1 cellular context compared by ENCODE assay signal in the genomic region with DNA sequence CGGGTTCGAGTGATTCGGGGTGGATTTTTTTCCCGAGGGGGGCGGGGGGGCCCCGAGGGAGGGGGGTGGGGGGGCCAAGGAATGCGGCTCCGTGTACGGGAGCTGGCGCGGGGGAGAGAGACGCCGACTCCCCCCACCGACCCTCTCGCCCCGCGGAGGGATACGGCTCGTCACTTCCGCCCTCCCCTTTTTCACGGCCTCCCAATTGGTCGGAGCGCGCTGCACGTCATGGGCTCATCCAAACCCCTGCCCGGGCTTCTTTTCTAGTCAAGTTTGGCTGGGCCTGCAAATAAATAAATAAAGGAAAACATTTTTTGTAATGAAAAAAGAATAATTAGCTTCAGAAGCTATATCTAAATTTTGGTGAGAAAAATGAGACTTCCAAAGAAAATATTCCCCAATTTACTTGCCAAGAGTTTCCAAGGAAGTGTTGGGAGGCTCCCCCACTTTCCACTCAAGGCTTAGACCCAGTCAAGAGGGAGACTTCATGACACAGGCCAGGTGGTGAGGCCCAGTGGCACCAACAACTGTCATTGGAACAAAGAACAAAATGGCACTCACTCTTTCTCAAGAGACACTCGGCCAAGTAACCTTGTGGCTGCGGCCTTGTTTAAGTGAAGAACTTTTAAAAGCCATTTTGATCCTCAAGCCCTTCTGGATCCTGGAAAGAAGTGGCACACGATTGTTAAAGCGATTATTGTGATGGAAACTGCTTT.
TF ChIP-seq lines count a peak whose summit lies in the region.

A gene with protein sequence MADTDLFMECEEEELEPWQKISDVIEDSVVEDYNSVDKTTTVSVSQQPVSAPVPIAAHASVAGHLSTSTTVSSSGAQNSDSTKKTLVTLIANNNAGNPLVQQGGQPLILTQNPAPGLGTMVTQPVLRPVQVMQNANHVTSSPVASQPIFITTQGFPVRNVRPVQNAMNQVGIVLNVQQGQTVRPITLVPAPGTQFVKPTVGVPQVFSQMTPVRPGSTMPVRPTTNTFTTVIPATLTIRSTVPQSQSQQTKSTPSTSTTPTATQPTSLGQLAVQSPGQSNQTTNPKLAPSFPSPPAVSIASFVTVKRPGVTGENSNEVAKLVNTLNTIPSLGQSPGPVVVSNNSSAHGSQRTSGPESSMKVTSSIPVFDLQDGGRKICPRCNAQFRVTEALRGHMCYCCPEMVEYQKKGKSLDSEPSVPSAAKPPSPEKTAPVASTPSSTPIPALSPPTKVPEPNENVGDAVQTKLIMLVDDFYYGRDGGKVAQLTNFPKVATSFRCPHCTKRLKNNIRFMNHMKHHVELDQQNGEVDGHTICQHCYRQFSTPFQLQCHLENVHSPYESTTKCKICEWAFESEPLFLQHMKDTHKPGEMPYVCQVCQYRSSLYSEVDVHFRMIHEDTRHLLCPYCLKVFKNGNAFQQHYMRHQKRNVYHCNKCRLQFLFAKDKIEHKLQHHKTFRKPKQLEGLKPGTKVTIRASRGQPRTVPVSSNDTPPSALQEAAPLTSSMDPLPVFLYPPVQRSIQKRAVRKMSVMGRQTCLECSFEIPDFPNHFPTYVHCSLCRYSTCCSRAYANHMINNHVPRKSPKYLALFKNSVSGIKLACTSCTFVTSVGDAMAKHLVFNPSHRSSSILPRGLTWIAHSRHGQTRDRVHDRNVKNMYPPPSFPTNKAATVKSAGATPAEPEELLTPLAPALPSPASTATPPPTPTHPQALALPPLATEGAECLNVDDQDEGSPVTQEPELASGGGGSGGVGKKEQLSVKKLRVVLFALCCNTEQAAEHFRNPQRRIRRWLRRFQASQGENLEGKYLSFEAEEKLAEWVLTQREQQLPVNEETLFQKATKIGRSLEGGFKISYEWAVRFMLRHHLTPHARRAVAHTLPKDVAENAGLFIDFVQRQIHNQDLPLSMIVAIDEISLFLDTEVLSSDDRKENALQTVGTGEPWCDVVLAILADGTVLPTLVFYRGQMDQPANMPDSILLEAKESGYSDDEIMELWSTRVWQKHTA (N-terminal part only) (minus strand): TSS at position 164 of the 716 bp plus-strand sequence. CDS start 17,290 bp downstream, outside the sequence.

TF ChIP-seq in GM12878, 131 proteins besides CTCF, POLR2A, EP300 and RAD21 (continued from another document and continues in another):
- TF ChIP-seq, protein P1, sequence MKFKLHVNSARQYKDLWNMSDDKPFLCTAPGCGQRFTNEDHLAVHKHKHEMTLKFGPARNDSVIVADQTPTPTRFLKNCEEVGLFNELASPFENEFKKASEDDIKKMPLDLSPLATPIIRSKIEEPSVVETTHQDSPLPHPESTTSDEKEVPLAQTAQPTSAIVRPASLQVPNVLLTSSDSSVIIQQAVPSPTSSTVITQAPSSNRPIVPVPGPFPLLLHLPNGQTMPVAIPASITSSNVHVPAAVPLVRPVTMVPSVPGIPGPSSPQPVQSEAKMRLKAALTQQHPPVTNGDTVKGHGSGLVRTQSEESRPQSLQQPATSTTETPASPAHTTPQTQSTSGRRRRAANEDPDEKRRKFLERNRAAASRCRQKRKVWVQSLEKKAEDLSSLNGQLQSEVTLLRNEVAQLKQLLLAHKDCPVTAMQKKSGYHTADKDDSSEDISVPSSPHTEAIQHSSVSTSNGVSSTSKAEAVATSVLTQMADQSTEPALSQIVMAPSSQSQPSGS (IDR thresholded peaks at IDR 0.05; ENCODE audit: low read length): no peak
- TF ChIP-seq, protein P2, sequence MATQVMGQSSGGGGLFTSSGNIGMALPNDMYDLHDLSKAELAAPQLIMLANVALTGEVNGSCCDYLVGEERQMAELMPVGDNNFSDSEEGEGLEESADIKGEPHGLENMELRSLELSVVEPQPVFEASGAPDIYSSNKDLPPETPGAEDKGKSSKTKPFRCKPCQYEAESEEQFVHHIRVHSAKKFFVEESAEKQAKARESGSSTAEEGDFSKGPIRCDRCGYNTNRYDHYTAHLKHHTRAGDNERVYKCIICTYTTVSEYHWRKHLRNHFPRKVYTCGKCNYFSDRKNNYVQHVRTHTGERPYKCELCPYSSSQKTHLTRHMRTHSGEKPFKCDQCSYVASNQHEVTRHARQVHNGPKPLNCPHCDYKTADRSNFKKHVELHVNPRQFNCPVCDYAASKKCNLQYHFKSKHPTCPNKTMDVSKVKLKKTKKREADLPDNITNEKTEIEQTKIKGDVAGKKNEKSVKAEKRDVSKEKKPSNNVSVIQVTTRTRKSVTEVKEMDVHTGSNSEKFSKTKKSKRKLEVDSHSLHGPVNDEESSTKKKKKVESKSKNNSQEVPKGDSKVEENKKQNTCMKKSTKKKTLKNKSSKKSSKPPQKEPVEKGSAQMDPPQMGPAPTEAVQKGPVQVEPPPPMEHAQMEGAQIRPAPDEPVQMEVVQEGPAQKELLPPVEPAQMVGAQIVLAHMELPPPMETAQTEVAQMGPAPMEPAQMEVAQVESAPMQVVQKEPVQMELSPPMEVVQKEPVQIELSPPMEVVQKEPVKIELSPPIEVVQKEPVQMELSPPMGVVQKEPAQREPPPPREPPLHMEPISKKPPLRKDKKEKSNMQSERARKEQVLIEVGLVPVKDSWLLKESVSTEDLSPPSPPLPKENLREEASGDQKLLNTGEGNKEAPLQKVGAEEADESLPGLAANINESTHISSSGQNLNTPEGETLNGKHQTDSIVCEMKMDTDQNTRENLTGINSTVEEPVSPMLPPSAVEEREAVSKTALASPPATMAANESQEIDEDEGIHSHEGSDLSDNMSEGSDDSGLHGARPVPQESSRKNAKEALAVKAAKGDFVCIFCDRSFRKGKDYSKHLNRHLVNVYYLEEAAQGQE (IDR thresholded peaks at IDR 0.05; ENCODE audit: low read depth, low read length): no peak
- no peak for TF ChIP-seq MEF2B (IDR thresholded peaks at IDR 0.05; ENCODE audit: partially characterized antibody, poor library complexity, severe bottlenecking)
- TF ChIP-seq, protein P3, sequence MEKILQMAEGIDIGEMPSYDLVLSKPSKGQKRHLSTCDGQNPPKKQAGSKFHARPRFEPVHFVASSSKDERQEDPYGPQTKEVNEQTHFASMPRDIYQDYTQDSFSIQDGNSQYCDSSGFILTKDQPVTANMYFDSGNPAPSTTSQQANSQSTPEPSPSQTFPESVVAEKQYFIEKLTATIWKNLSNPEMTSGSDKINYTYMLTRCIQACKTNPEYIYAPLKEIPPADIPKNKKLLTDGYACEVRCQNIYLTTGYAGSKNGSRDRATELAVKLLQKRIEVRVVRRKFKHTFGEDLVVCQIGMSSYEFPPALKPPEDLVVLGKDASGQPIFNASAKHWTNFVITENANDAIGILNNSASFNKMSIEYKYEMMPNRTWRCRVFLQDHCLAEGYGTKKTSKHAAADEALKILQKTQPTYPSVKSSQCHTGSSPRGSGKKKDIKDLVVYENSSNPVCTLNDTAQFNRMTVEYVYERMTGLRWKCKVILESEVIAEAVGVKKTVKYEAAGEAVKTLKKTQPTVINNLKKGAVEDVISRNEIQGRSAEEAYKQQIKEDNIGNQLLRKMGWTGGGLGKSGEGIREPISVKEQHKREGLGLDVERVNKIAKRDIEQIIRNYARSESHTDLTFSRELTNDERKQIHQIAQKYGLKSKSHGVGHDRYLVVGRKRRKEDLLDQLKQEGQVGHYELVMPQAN (conservative IDR thresholded peaks at IDR 0.05): 0 out of 2 replicates have a peak, but pooled peaks have one; percentile 19
- TF ChIP-seq RB1 (IDR thresholded peaks at IDR 0.05; ENCODE audit: borderline replicate concordance): no peak
- TF ChIP-seq CREM (IDR thresholded peaks at IDR 0.05; ENCODE audit: low read depth): peak; percentile 97
- 0 out of 2 replicates have a peak, but pooled peaks have one; percentile 1 for TF ChIP-seq SMARCA5 (IDR thresholded peaks at IDR 0.05)
- TF ChIP-seq NR2F1 (conservative IDR thresholded peaks at IDR 0.05): no peak
- TF ChIP-seq SRF (IDR thresholded peaks at IDR 0.05; ENCODE audit: low read depth in 2 of 2, low read length in 2 of 2): no peak
- no peak for TF ChIP-seq SMAD5 (IDR thresholded peaks at IDR 0.05; ENCODE audit: low read depth)
- peak; percentile 57 for TF ChIP-seq YY1 (IDR thresholded peaks at IDR 0.05; ENCODE audit: low read depth, low read length)
- TF ChIP-seq POLR2AphosphoS2 (IDR thresholded peaks at IDR 0.05; ENCODE audit: low read depth, low read length): no peak
- no peak for TF ChIP-seq TCF3 (IDR thresholded peaks at IDR 0.05; ENCODE audit: borderline replicate concordance, insufficient read depth, low read depth, low read length)
- TF ChIP-seq DPF2 (IDR thresholded peaks at IDR 0.05): no peak
- TF ChIP-seq TCF7 (IDR thresholded peaks at IDR 0.05; ENCODE audit: borderline replicate concordance): no peak
- TF ChIP-seq, protein P4, sequence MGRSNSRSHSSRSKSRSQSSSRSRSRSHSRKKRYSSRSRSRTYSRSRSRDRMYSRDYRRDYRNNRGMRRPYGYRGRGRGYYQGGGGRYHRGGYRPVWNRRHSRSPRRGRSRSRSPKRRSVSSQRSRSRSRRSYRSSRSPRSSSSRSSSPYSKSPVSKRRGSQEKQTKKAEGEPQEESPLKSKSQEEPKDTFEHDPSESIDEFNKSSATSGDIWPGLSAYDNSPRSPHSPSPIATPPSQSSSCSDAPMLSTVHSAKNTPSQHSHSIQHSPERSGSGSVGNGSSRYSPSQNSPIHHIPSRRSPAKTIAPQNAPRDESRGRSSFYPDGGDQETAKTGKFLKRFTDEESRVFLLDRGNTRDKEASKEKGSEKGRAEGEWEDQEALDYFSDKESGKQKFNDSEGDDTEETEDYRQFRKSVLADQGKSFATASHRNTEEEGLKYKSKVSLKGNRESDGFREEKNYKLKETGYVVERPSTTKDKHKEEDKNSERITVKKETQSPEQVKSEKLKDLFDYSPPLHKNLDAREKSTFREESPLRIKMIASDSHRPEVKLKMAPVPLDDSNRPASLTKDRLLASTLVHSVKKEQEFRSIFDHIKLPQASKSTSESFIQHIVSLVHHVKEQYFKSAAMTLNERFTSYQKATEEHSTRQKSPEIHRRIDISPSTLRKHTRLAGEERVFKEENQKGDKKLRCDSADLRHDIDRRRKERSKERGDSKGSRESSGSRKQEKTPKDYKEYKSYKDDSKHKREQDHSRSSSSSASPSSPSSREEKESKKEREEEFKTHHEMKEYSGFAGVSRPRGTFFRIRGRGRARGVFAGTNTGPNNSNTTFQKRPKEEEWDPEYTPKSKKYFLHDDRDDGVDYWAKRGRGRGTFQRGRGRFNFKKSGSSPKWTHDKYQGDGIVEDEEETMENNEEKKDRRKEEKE (IDR thresholded peaks at IDR 0.05): no peak
- TF ChIP-seq, protein P5, sequence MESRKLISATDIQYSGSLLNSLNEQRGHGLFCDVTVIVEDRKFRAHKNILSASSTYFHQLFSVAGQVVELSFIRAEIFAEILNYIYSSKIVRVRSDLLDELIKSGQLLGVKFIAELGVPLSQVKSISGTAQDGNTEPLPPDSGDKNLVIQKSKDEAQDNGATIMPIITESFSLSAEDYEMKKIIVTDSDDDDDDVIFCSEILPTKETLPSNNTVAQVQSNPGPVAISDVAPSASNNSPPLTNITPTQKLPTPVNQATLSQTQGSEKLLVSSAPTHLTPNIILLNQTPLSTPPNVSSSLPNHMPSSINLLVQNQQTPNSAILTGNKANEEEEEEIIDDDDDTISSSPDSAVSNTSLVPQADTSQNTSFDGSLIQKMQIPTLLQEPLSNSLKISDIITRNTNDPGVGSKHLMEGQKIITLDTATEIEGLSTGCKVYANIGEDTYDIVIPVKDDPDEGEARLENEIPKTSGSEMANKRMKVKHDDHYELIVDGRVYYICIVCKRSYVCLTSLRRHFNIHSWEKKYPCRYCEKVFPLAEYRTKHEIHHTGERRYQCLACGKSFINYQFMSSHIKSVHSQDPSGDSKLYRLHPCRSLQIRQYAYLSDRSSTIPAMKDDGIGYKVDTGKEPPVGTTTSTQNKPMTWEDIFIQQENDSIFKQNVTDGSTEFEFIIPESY (IDR thresholded peaks at IDR 0.05): no peak
- no peak for TF ChIP-seq ZNF217 (IDR thresholded peaks at IDR 0.05)
- TF ChIP-seq IKZF2 (IDR thresholded peaks at IDR 0.05): peak; percentile 39 to 57; a peak in 3 of 4 replicates
- no peak for TF ChIP-seq STAT3 (IDR thresholded peaks at IDR 0.05; ENCODE audit: low read depth, low read length)
- TF ChIP-seq, protein P6, sequence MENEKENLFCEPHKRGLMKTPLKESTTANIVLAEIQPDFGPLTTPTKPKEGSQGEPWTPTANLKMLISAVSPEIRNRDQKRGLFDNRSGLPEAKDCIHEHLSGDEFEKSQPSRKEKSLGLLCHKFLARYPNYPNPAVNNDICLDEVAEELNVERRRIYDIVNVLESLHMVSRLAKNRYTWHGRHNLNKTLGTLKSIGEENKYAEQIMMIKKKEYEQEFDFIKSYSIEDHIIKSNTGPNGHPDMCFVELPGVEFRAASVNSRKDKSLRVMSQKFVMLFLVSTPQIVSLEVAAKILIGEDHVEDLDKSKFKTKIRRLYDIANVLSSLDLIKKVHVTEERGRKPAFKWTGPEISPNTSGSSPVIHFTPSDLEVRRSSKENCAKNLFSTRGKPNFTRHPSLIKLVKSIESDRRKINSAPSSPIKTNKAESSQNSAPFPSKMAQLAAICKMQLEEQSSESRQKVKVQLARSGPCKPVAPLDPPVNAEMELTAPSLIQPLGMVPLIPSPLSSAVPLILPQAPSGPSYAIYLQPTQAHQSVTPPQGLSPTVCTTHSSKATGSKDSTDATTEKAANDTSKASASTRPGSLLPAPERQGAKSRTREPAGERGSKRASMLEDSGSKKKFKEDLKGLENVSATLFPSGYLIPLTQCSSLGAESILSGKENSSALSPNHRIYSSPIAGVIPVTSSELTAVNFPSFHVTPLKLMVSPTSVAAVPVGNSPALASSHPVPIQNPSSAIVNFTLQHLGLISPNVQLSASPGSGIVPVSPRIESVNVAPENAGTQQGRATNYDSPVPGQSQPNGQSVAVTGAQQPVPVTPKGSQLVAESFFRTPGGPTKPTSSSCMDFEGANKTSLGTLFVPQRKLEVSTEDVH (IDR thresholded peaks at IDR 0.05; ENCODE audit: low read depth, partially characterized antibody): no peak
- TF ChIP-seq EZH2 (IDR thresholded peaks at IDR 0.05; ENCODE audit: borderline replicate concordance, control insufficient read depth, low read depth, low read length): no peak
- peak; percentile 30; the same call in 1 of the 2 replicates for TF ChIP-seq RUNX3 (IDR thresholded peaks at IDR 0.05; ENCODE audit: low read length)
- TF ChIP-seq CHD2 (IDR thresholded peaks at IDR 0.05; ENCODE audit: borderline replicate concordance, low read depth, low read length): peak; percentile 95
- no peak for TF ChIP-seq BCL11A (IDR thresholded peaks at IDR 0.05; ENCODE audit: low read depth, low read length)
- TF ChIP-seq SMC3 (IDR thresholded peaks at IDR 0.05; ENCODE audit: borderline replicate concordance, low read length): no peak
- TF ChIP-seq CREB1 (IDR thresholded peaks at IDR 0.05; ENCODE audit: low read depth): peak; percentile 98
- TF ChIP-seq SREBF2 (IDR thresholded peaks at IDR 0.05; ENCODE audit: low read length): no peak
- no peak; the same call in 1 of the 2 replicates for TF ChIP-seq TARDBP (IDR thresholded peaks at IDR 0.05; ENCODE audit: borderline replicate concordance)
